2 cellular contexts compared by ENCODE assay signal in genomic region chr3:32238027-32238815, GRCh38.
TF ChIP-seq lines count a peak whose summit lies in the region.

A gene with protein sequence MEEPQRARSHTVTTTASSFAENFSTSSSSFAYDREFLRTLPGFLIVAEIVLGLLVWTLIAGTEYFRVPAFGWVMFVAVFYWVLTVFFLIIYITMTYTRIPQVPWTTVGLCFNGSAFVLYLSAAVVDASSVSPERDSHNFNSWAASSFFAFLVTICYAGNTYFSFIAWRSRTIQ (plus strand): TSS chr3:32238680. CDS start chr3:32238973, 293 bp downstream.

TF ChIP-seq in WTC11, 78 proteins besides CTCF, POLR2A, EP300 and RAD21 (continued from another document and continues in another):
- TF ChIP-seq, protein P1, sequence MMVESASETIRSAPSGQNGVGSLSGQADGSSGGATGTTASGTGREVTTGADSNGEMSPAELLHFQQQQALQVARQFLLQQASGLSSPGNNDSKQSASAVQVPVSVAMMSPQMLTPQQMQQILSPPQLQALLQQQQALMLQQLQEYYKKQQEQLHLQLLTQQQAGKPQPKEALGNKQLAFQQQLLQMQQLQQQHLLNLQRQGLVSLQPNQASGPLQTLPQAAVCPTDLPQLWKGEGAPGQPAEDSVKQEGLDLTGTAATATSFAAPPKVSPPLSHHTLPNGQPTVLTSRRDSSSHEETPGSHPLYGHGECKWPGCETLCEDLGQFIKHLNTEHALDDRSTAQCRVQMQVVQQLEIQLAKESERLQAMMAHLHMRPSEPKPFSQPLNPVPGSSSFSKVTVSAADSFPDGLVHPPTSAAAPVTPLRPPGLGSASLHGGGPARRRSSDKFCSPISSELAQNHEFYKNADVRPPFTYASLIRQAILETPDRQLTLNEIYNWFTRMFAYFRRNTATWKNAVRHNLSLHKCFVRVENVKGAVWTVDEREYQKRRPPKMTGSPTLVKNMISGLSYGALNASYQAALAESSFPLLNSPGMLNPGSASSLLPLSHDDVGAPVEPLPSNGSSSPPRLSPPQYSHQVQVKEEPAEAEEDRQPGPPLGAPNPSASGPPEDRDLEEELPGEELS (CRISPR knock-in tag; IDR thresholded peaks at IDR 0.05), result 0 out of 2 replicates have a peak, but pooled peaks have one; percentile 26
- TF ChIP-seq TCF7 (CRISPR knock-in tag; IDR thresholded peaks at IDR 0.05; ENCODE audit: low read depth), result no peak
- TF ChIP-seq KAT7 (CRISPR knock-in tag; IDR thresholded peaks at IDR 0.05; ENCODE audit: borderline replicate concordance), result 0 out of 2 replicates have a peak, but pooled peaks have one; percentile 16
- peak; percentile 57; the same call in 1 of the 2 replicates for TF ChIP-seq TP53 (CRISPR knock-in tag; IDR thresholded peaks at IDR 0.05)
- TF ChIP-seq, protein P2, sequence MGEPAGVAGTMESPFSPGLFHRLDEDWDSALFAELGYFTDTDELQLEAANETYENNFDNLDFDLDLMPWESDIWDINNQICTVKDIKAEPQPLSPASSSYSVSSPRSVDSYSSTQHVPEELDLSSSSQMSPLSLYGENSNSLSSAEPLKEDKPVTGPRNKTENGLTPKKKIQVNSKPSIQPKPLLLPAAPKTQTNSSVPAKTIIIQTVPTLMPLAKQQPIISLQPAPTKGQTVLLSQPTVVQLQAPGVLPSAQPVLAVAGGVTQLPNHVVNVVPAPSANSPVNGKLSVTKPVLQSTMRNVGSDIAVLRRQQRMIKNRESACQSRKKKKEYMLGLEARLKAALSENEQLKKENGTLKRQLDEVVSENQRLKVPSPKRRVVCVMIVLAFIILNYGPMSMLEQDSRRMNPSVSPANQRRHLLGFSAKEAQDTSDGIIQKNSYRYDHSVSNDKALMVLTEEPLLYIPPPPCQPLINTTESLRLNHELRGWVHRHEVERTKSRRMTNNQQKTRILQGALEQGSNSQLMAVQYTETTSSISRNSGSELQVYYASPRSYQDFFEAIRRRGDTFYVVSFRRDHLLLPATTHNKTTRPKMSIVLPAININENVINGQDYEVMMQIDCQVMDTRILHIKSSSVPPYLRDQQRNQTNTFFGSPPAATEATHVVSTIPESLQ (CRISPR knock-in tag; IDR thresholded peaks at IDR 0.05), result no peak
- TF ChIP-seq, protein P3, sequence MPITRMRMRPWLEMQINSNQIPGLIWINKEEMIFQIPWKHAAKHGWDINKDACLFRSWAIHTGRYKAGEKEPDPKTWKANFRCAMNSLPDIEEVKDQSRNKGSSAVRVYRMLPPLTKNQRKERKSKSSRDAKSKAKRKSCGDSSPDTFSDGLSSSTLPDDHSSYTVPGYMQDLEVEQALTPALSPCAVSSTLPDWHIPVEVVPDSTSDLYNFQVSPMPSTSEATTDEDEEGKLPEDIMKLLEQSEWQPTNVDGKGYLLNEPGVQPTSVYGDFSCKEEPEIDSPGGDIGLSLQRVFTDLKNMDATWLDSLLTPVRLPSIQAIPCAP (CRISPR knock-in tag; IDR thresholded peaks at IDR 0.05), result no peak
- TF ChIP-seq GRHL2 (CRISPR knock-in tag; IDR thresholded peaks at IDR 0.05; ENCODE audit: insufficient replicate concordance, severe bottlenecking), result no peak
- TF ChIP-seq HMGA2 (CRISPR knock-in tag; IDR thresholded peaks at IDR 0.05), result no peak
- no peak for TF ChIP-seq NFYB (CRISPR knock-in tag; conservative IDR thresholded peaks at IDR 0.05; ENCODE audit: low read depth)
- TF ChIP-seq CBFB (CRISPR knock-in tag; IDR thresholded peaks at IDR 0.05; ENCODE audit: low read depth), result no peak
- TF ChIP-seq MXD4 (CRISPR knock-in tag; IDR thresholded peaks at IDR 0.05; ENCODE audit: borderline replicate concordance), result no peak
- TF ChIP-seq FOXP1 (CRISPR knock-in tag; IDR thresholded peaks at IDR 0.05; ENCODE audit: borderline replicate concordance), result no peak
- peak; percentile 59; the same call in 1 of the 2 replicates for TF ChIP-seq HMGXB4 (CRISPR knock-in tag; IDR thresholded peaks at IDR 0.05)
- peak; percentile 58; the same call in 1 of the 2 replicates for TF ChIP-seq TEAD1 (CRISPR knock-in tag; IDR thresholded peaks at IDR 0.05)
- no peak for TF ChIP-seq NFATC4 (CRISPR knock-in tag; IDR thresholded peaks at IDR 0.05)
- TF ChIP-seq NFE2L1 (CRISPR knock-in tag; IDR thresholded peaks at IDR 0.05), result 0 out of 2 replicates have a peak, but pooled peaks have one; percentile 40
- TF ChIP-seq OVOL2 (CRISPR knock-in tag; IDR thresholded peaks at IDR 0.05; ENCODE audit: borderline replicate concordance), result no peak

TF ChIP-seq in HepG2, 621 proteins besides CTCF, POLR2A, EP300 and RAD21 (continued from another document and continues in another):
- no peak for TF ChIP-seq ZNF800 (CRISPR knock-in tag; IDR thresholded peaks at IDR 0.05)
- TF ChIP-seq MEIS1 (CRISPR knock-in tag; IDR thresholded peaks at IDR 0.05; ENCODE audit: borderline replicate concordance), result peak; percentile 51; the same call in 1 of the 2 replicates
- no peak for TF ChIP-seq KDM5A (IDR thresholded peaks at IDR 0.05; ENCODE audit: borderline replicate concordance, low read length)
- TF ChIP-seq, protein P4, sequence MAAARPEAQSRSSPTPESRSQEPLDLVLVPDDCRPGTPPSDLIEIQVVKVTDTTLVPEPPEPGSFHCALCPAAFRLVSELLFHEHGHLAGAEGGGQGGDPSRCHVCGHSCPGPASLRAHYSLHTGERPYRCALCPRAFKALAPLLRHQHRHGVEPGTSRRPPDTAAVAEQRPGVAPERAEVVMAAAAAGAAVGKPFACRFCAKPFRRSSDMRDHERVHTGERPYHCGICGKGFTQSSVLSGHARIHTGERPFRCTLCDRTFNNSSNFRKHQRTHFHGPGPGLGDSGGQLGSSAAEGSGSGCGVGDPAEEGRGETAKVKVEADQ (CRISPR knock-in tag; IDR thresholded peaks at IDR 0.05; ENCODE audit: borderline replicate concordance), result 0 out of 2 replicates have a peak, but pooled peaks have one; percentile 43
- TF ChIP-seq, protein P5, sequence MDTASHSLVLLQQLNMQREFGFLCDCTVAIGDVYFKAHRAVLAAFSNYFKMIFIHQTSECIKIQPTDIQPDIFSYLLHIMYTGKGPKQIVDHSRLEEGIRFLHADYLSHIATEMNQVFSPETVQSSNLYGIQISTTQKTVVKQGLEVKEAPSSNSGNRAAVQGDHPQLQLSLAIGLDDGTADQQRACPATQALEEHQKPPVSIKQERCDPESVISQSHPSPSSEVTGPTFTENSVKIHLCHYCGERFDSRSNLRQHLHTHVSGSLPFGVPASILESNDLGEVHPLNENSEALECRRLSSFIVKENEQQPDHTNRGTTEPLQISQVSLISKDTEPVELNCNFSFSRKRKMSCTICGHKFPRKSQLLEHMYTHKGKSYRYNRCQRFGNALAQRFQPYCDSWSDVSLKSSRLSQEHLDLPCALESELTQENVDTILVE (CRISPR knock-in tag; IDR thresholded peaks at IDR 0.05), result peak; percentile 56; the same call in 1 of the 2 replicates
- TF ChIP-seq PHF20 (CRISPR knock-in tag; IDR thresholded peaks at IDR 0.05), result no peak; the same call in 1 of the 2 replicates
- no peak for TF ChIP-seq MLXIP (CRISPR knock-in tag; IDR thresholded peaks at IDR 0.05; ENCODE audit: borderline replicate concordance)
- peak; percentile 33; the same call in 1 of the 2 replicates for TF ChIP-seq FOXJ3 (CRISPR knock-in tag; IDR thresholded peaks at IDR 0.05; ENCODE audit: borderline replicate concordance)
- TF ChIP-seq ZNF280B (CRISPR knock-in tag; IDR thresholded peaks at IDR 0.05; ENCODE audit: borderline replicate concordance), result no peak; the same call in 1 of the 2 replicates
- TF ChIP-seq, protein P6, sequence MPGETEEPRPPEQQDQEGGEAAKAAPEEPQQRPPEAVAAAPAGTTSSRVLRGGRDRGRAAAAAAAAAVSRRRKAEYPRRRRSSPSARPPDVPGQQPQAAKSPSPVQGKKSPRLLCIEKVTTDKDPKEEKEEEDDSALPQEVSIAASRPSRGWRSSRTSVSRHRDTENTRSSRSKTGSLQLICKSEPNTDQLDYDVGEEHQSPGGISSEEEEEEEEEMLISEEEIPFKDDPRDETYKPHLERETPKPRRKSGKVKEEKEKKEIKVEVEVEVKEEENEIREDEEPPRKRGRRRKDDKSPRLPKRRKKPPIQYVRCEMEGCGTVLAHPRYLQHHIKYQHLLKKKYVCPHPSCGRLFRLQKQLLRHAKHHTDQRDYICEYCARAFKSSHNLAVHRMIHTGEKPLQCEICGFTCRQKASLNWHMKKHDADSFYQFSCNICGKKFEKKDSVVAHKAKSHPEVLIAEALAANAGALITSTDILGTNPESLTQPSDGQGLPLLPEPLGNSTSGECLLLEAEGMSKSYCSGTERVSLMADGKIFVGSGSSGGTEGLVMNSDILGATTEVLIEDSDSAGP (CRISPR knock-in tag; IDR thresholded peaks at IDR 0.05; ENCODE audit: borderline replicate concordance), result peak; percentile 84
- no peak for TF ChIP-seq CHD2 (IDR thresholded peaks at IDR 0.05; ENCODE audit: low read depth, low read length)
- TF ChIP-seq ZKSCAN5 (CRISPR knock-in tag; IDR thresholded peaks at IDR 0.05), result no peak
- 0 out of 2 replicates have a peak, but pooled peaks have one; percentile 7 for TF ChIP-seq AHR (CRISPR knock-in tag; IDR thresholded peaks at IDR 0.05)
- no peak for TF ChIP-seq CCAR2 (optimal IDR thresholded peaks at IDR 0.05; ENCODE audit: low read depth, low read length)
- TF ChIP-seq TIGD3 (CRISPR knock-in tag; IDR thresholded peaks at IDR 0.05; ENCODE audit: borderline replicate concordance), result no peak
- TF ChIP-seq ETS1 (CRISPR knock-in tag; IDR thresholded peaks at IDR 0.05), result no peak
- TF ChIP-seq, protein P7, sequence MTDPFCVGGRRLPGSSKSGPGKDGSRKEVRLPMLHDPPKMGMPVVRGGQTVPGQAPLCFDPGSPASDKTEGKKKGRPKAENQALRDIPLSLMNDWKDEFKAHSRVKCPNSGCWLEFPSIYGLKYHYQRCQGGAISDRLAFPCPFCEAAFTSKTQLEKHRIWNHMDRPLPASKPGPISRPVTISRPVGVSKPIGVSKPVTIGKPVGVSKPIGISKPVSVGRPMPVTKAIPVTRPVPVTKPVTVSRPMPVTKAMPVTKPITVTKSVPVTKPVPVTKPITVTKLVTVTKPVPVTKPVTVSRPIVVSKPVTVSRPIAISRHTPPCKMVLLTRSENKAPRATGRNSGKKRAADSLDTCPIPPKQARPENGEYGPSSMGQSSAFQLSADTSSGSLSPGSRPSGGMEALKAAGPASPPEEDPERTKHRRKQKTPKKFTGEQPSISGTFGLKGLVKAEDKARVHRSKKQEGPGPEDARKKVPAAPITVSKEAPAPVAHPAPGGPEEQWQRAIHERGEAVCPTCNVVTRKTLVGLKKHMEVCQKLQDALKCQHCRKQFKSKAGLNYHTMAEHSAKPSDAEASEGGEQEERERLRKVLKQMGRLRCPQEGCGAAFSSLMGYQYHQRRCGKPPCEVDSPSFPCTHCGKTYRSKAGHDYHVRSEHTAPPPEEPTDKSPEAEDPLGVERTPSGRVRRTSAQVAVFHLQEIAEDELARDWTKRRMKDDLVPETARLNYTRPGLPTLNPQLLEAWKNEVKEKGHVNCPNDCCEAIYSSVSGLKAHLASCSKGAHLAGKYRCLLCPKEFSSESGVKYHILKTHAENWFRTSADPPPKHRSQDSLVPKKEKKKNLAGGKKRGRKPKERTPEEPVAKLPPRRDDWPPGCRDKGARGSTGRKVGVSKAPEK (CRISPR knock-in tag; IDR thresholded peaks at IDR 0.05; ENCODE audit: borderline replicate concordance), result 0 out of 2 replicates have a peak, but pooled peaks have one; percentile 55
